ENCODE assay signal across 34 cellular contexts in genomic region chr10:50318129-50318528, GRCh38.
"Had no signal": no experiment of that assay in that cellular context is flagged by ENCODE, and none has a peak within 500 bp of the region (broad histone marks: within the 10 kb centered on the region; RNA-seq: fewer than 3 reads in every experiment).

No MANE protein-coding gene starts in this region.

- H3K4me1 ChIP-seq: breast epithelium, colonic mucosa had no signal

- H3K27ac Mint-ChIP-seq: activated B cell treated with CpG ODN at 0.5 μM for 24 hours; activated CD4-positive, alpha-beta memory T cell treated with anti-CD3 and anti-CD28 coated beads for 36 hours; activated CD4-positive, alpha-beta T cell treated with anti-CD3 and anti-CD28 coated beads, Interleukin-2, amount 10 ng/mL, durations not matched to agents 24 days and 14 days; activated CD8-positive, alpha-beta memory T cell treated with anti-CD3 and anti-CD28 coated beads, Interleukin-2, amount 10 ng/mL, durations not matched to agents 7 days and 5 days; activated CD8-positive, alpha-beta T cell treated with anti-CD3 and anti-CD28 coated beads for 36 hours; activated naive CD8-positive, alpha-beta T cell; activated T-cell treated with anti-CD3 and anti-CD28 coated beads, Interleukin-2, amount 50 U/mL, for 24 hours; activated T-helper 2 cell treated with anti-CD3 and anti-CD28 coated beads, Interferon-gamma antibody, Interleukin-2, Interleukin-4, amounts not matched to agents 10 μg/mL and 5 μg/mL and 100 μg/mL, durations not matched to agents 14 hours and 24 hours and 36 hours; brain; T-cell; T-helper 2 cell treated with Interferon-gamma antibody and Interleukin-4, amounts not matched to agents 5 μg/mL and 100 μg/mL, for 36 hours had no signal

- H3K27me3 ChIP-seq: ascending aorta, breast epithelium, cardiac muscle cell, colonic mucosa had no signal

- H3K27ac ChIP-seq: ascending aorta, breast epithelium, cardiac muscle cell, colonic mucosa, VCaP had no signal

- DNase-seq: activated B cell treated with CpG ODN at 0.5 μM for 24 hours; activated CD4-positive, alpha-beta memory T cell treated with anti-CD3 and anti-CD28 coated beads for 36 hours; activated CD4-positive, alpha-beta T cell treated with anti-CD3 and anti-CD28 coated beads for 4 hours; activated CD4-positive, alpha-beta T cell treated with anti-CD3 and anti-CD28 coated beads, Interleukin-2, amount 10 ng/mL, durations not matched to agents 24 days and 14 days; activated CD4-positive, alpha-beta T cell treated with anti-CD3 and anti-CD28 coated beads, Interleukin-2, amount 50 U/mL, for 1 hour; activated CD4-positive, alpha-beta T cell treated with anti-CD3 and anti-CD28 coated beads, Interleukin-2, amount 50 U/mL, for 4 hours; activated CD4-positive, CD25-positive, alpha-beta regulatory T cell treated with anti-CD3 and anti-CD28 coated beads, Interleukin-2, amount 50 U/mL, for 72 hours; activated CD8-positive, alpha-beta memory T cell treated with anti-CD3 and anti-CD28 coated beads, Interleukin-2, amount 10 ng/mL, durations not matched to agents 7 days and 5 days; activated CD8-positive, alpha-beta memory T cell treated with anti-CD3 and anti-CD28 coated beads, Interleukin-2, amount 50 U/mL, for 48 hours; activated CD8-positive, alpha-beta T cell treated with anti-CD3 and anti-CD28 coated beads for 36 hours; activated effector memory CD4-positive, alpha-beta T cell treated with Interleukin-2 at 50 U/mL for 16 hours; activated gamma-delta T cell; activated naive CD4-positive, alpha-beta T cell treated with anti-CD3 and anti-CD28 coated beads, Interleukin-2, amount 50 U/mL, for 16 hours; activated naive CD4-positive, alpha-beta T cell treated with Interleukin-2 at 50 U/mL for 16 hours; activated T-cell treated with anti-CD3 and anti-CD28 coated beads, Interleukin-2, amount 50 U/mL, for 24 hours; activated T-cell treated with anti-CD3 and anti-CD28 coated beads, Interleukin-2, amount 50 U/mL, for 48 hours; amygdala; anterior cingulate cortex; caudate nucleus; cerebellar nuclear complex; colonic mucosa; T-cell; T-helper 2 cell; T-helper 9 cell had no signal

- FAIRE-seq: TTC549 had no signal

- H3K4me3 Mint-ChIP-seq: activated B cell treated with CpG ODN at 0.5 μM for 24 hours; activated CD4-positive, alpha-beta memory T cell treated with anti-CD3 and anti-CD28 coated beads for 36 hours; activated CD4-positive, alpha-beta T cell treated with anti-CD3 and anti-CD28 coated beads, Interleukin-2, amount 10 ng/mL, durations not matched to agents 24 days and 14 days; activated CD8-positive, alpha-beta memory T cell treated with anti-CD3 and anti-CD28 coated beads, Interleukin-2, amount 10 ng/mL, durations not matched to agents 7 days and 5 days; activated CD8-positive, alpha-beta T cell treated with anti-CD3 and anti-CD28 coated beads for 36 hours; activated naive CD8-positive, alpha-beta T cell; activated T-cell treated with anti-CD3 and anti-CD28 coated beads, Interleukin-2, amount 50 U/mL, for 24 hours; brain; central memory CD8-positive, alpha-beta T cell; T-cell; T-helper 2 cell treated with Interferon-gamma antibody and Interleukin-4, amounts not matched to agents 5 μg/mL and 100 μg/mL, for 36 hours had no signal

- H3K9me3 Mint-ChIP-seq: activated T-cell treated with anti-CD3 and anti-CD28 coated beads, Interleukin-2, amount 50 U/mL, for 24 hours; central memory CD8-positive, alpha-beta T cell; T-helper 2 cell treated with Interferon-gamma antibody and Interleukin-4, amounts not matched to agents 5 μg/mL and 100 μg/mL, for 36 hours had no signal

- ATAC-seq: activated CD8-positive, alpha-beta memory T cell treated with anti-CD3 and anti-CD28 coated beads, Interleukin-2, amount 10 ng/mL, durations not matched to agents 7 days and 5 days; activated CD8-positive, alpha-beta T cell treated with anti-CD3 and anti-CD28 coated beads for 36 hours; T-cell had no signal

- H3K4me3 ChIP-seq: ascending aorta, breast epithelium, cardiac muscle cell, colonic mucosa had no signal

- H3K36me3 ChIP-seq: ascending aorta, breast epithelium, cardiac muscle cell, colonic mucosa had no signal

- H3K9me3 ChIP-seq: ascending aorta, breast epithelium, colonic mucosa had no signal

- H3K27me3 Mint-ChIP-seq: activated B cell treated with CpG ODN at 0.5 μM for 24 hours; activated CD4-positive, alpha-beta memory T cell treated with anti-CD3 and anti-CD28 coated beads for 36 hours; activated CD4-positive, alpha-beta T cell treated with anti-CD3 and anti-CD28 coated beads, Interleukin-2, amount 10 ng/mL, durations not matched to agents 24 days and 14 days; activated CD8-positive, alpha-beta memory T cell treated with anti-CD3 and anti-CD28 coated beads, Interleukin-2, amount 10 ng/mL, durations not matched to agents 7 days and 5 days; activated CD8-positive, alpha-beta T cell treated with anti-CD3 and anti-CD28 coated beads for 36 hours; activated naive CD8-positive, alpha-beta T cell; activated T-cell treated with anti-CD3 and anti-CD28 coated beads, Interleukin-2, amount 50 U/mL, for 24 hours; brain; central memory CD8-positive, alpha-beta T cell; T-cell had no signal
